18 cellular contexts compared by ENCODE assay signal in genomic region chr2:42848270-42848669, GRCh38. TPM values are rescaled to one million over a fixed set of nuclear protein-coding genes. Genes with fewer than 3 reads are reported as not detected.
DNase-seq lines count a peak whose midpoint lies in the region; ATAC-seq and TF ChIP-seq lines count a peak whose summit lies in the region.
"Had no signal": no experiment of that assay in that cellular context is flagged by ENCODE, and none has a peak within 500 bp of the region (broad histone marks: within the 10 kb centered on the region; RNA-seq: fewer than 3 reads in every experiment).

No MANE protein-coding gene starts in this region.

- DNase-seq in cardiac septum (ENCODE audit: low spot score) (peak; percentile 38), heart right ventricle (no peak), fibroblast of gingiva (ENCODE audit: low read depth) (peak; percentile 68), spleen (peak; percentile 25)
- no peak for DNase-seq in activated CD8-positive, alpha-beta T cell treated with anti-CD3 and anti-CD28 coated beads, Interleukin-2, amount 10 ng/mL, durations not matched to agents 7 days and 5 days
- DNase-seq: AML-193; Calu3; CD4-positive, alpha-beta T cell; DMS79 treated with DMSO at 0.1 percent for 48 hours; GM23248; NCI-H1048; NCI-H146; NCI-H2081 treated with DMSO at 0.1 percent for 48 hours; NCI-H69; PC-9 had no signal

- CTCF ChIA-PET in activated CD8-positive, alpha-beta T cell treated with anti-CD3 and anti-CD28 coated beads, Interleukin-2, amount 10 ng/mL, durations not matched to agents 7 days and 5 days (lab: Charles Lee) = interaction anchor here (1.4 kb wide), 1 partner anchor 20 kb away, joined by 4 read pairs; no protein-coding TSS in a partner anchor

- H3K9me3 Mint-ChIP-seq in activated CD8-positive, alpha-beta T cell treated with anti-CD3 and anti-CD28 coated beads, Interleukin-2, amount 10 ng/mL, durations not matched to agents 7 days and 5 days (ENCODE audit: insufficient read depth) = no peaks in the 10 kb centered on the region
- H3K9me3 Mint-ChIP-seq: CD4-positive, alpha-beta T cell had no signal

- no peak for TF ChIP-seq POLR2A in spleen (IDR thresholded peaks at IDR 0.05)

- H3K4me3 ChIP-seq in heart right ventricle (no peak overlapping the region), spleen (no peak overlapping the region)
- H3K4me3 ChIP-seq: GM23248, PC-9 had no signal

- no peaks in the 10 kb centered on the region for H3K4me1 Mint-ChIP-seq in activated CD8-positive, alpha-beta T cell treated with anti-CD3 and anti-CD28 coated beads, Interleukin-2, amount 10 ng/mL, durations not matched to agents 7 days and 5 days (ENCODE audit: low read depth)

- ATAC-seq in heart right ventricle (no peak), HG03039 (IDR thresholded peaks at IDR 0.05; ENCODE audit: unreplicated experiment) (no peak), GM21576 (IDR thresholded peaks at IDR 0.05; ENCODE audit: unreplicated experiment) (no peak)
- no peak for ATAC-seq in activated CD8-positive, alpha-beta T cell treated with anti-CD3 and anti-CD28 coated beads, Interleukin-2, amount 10 ng/mL, durations not matched to agents 7 days and 5 days
- ATAC-seq: HCT116 had no signal

- H3K9me3 ChIP-seq in heart right ventricle (no peaks in the 10 kb centered on the region), spleen (no peaks in the 10 kb centered on the region)

- H3K27me3 ChIP-seq in heart right ventricle = no peaks in the 10 kb centered on the region
- no peaks in the 10 kb centered on the region for H3K27me3 ChIP-seq in spleen (replicated peaks in 1 of 7)

- peaks cover 2% of the 10 kb centered on the region for H3K27me3 Mint-ChIP-seq in activated CD8-positive, alpha-beta T cell treated with anti-CD3 and anti-CD28 coated beads, Interleukin-2, amount 10 ng/mL, durations not matched to agents 7 days and 5 days (ENCODE audit: low read depth)
- H3K27me3 Mint-ChIP-seq: CD4-positive, alpha-beta T cell had no signal

- POLR2A ChIA-PET in activated CD8-positive, alpha-beta T cell treated with anti-CD3 and anti-CD28 coated beads, Interleukin-2, amount 10 ng/mL, durations not matched to agents 7 days and 5 days (lab: Charles Lee) = no interaction called here

- H3K36me3 Mint-ChIP-seq in activated CD8-positive, alpha-beta T cell treated with anti-CD3 and anti-CD28 coated beads, Interleukin-2, amount 10 ng/mL, durations not matched to agents 7 days and 5 days (ENCODE audit: low read depth) = no peaks in the 10 kb centered on the region

- H3K27ac Mint-ChIP-seq in activated CD8-positive, alpha-beta T cell treated with anti-CD3 and anti-CD28 coated beads, Interleukin-2, amount 10 ng/mL, durations not matched to agents 7 days and 5 days = no peak overlapping the region
- H3K27ac Mint-ChIP-seq: CD4-positive, alpha-beta T cell had no signal

- intact Hi-C loops in cardiac septum (cut with DNase I) (no loop called here), heart right ventricle (cut with DNase I) (loop anchor here in 2 of 10 donors (5.0 to 10.0 kb wide), 2 partner anchors 387 to 1834 kb away; no protein-coding TSS in a partner anchor), spleen (cut with DNase I; ENCODE audit: low total_unique reads) (no loop called here)

- H3K4me3 Mint-ChIP-seq in activated CD8-positive, alpha-beta T cell treated with anti-CD3 and anti-CD28 coated beads, Interleukin-2, amount 10 ng/mL, durations not matched to agents 7 days and 5 days = no peak overlapping the region
- H3K4me3 Mint-ChIP-seq: CD4-positive, alpha-beta T cell had no signal

- H3K4me1 ChIP-seq in heart right ventricle (peaks cover 0 to 24% (median 9%) of the 10 kb centered on the region in 9 donors), spleen (no peaks in the 10 kb centered on the region)

- no peaks in the 10 kb centered on the region for H3K36me3 ChIP-seq in heart right ventricle
- no peaks in the 10 kb centered on the region for H3K36me3 ChIP-seq in spleen

- TF ChIP-seq CTCF in heart right ventricle (IDR thresholded peaks at IDR 0.05) (no peak), spleen (IDR thresholded peaks at IDR 0.05 in 8 of 11, conservative IDR thresholded peaks at IDR 0.05 in 3 of 11) (no peak)

- no peak overlapping the region for H3K27ac ChIP-seq in heart right ventricle
- H3K27ac ChIP-seq in spleen = no peak overlapping the region
- H3K27ac ChIP-seq: GM23248, PC-9 had no signal

- WGBS in heart right ventricle, 2 donors = 83 to 88% methylated on average over 2 of the region's 2 CpGs
- 94 to 100% (median 100%) methylated on average over 2 of the region's 2 CpGs for WGBS in spleen, 5 donors

RNA-seq across cellular contexts. Expression of gene HAAO, which starts 55.9 kb away (rescaled TPM):
- total RNA-seq in cardiac septum (2.5 TPM), heart right ventricle (1 to 10 TPM in 9 of 10 donors, under 1 TPM in 1; 0.80 to 5.0 (median 2.7) TPM), spleen (10 to 100 TPM in 2 of 7 donors, 1 to 10 TPM in 5; 2.4 to 12.3 (median 8.3) TPM)
- polyA plus RNA-seq in heart right ventricle (1 to 10 TPM; 2.0 to 6.4 TPM), spleen (1 to 10 TPM; 7.5 to 8.6 (median 7.8) TPM)
- total RNA-seq in activated CD8-positive, alpha-beta T cell treated with anti-CD3 and anti-CD28 coated beads, Interleukin-2, amount 10 ng/mL, durations not matched to agents 7 days and 5 days = under 1 TPM; 0.37 to 0.40 TPM
- total RNA-seq: CD4-positive, alpha-beta T cell; GM23248; PC-9 had no signal

Comparison
In these comparisons a context has a peak if more than half of its experiments do, and no peak if none do; other contexts are left out.
1. DNase-seq: peak in cardiac septum (single experiment), fibroblast of gingiva (single experiment) and spleen (single experiment); none in heart right ventricle (0 of 2) and activated CD8-positive, alpha-beta T cell treated with anti-CD3 and anti-CD28 coated beads, Interleukin-2, amount 10 ng/mL, durations not matched to agents 7 days and 5 days (single experiment).